32 cellular contexts compared by ENCODE assay signal in genomic region chr16:763386-763785, GRCh38. TPM values are rescaled to one million over a fixed set of nuclear protein-coding genes. Genes with fewer than 3 reads are reported as not detected.
"Had no signal": no experiment of that assay in that cellular context is flagged by ENCODE, and none has a peak within 500 bp of the region (broad histone marks: within the 10 kb centered on the region; RNA-seq: fewer than 3 reads in every experiment).

No MANE protein-coding gene starts in this region.

- H3K36me3 ChIP-seq: MG63, WERI-Rb-1 had no signal

- H3K4me3 ChIP-seq: MG63 had no signal

- H3K9me3 ChIP-seq: MG63 had no signal

- DNase-seq: activated CD4-positive, alpha-beta T cell treated with anti-CD3 and anti-CD28 coated beads, Interleukin-2, amount 10 ng/mL, durations not matched to agents 24 days and 14 days; activated CD4-positive, alpha-beta T cell treated with anti-CD3 and anti-CD28 coated beads, Interleukin-2, amount 50 U/mL, for 4 hours; activated CD8-positive, alpha-beta T cell treated with anti-CD3 and anti-CD28 coated beads for 36 hours; activated gamma-delta T cell; activated naive CD4-positive, alpha-beta T cell treated with Interleukin-2 at 50 U/mL for 16 hours; activated naive CD8-positive, alpha-beta T cell treated with anti-CD3 and anti-CD28 coated beads, Interleukin-2, amount 50 U/mL, for 24 hours; activated T-cell treated with anti-CD3 and anti-CD28 coated beads, Interleukin-2, amount 50 U/mL, for 1 hour; anterior cingulate cortex; caudate nucleus; cerebellar nuclear complex; Kasumi-1; KG1; MG63; NCI-H1048; NCI-H1105 treated with DMSO at 0.1 percent for 48 hours; NCI-H1436; NCI-H1694; NCI-H1930; NCI-H2081 treated with DMSO at 0.1 percent for 48 hours; NCI-H226; NCI-H446 treated with DMSO at 0.1 percent for 48 hours; NCI-H524; NCI-H69; NCI-H82; NK-92 treated with Interleukin-12 subunit alpha and Interleukin-12 subunit beta, amount 100 ng/mL, for 24 hours; Right ventricle myocardium superior; T1000; WERI-Rb-1 had no signal

- H3K27ac ChIP-seq: WERI-Rb-1 had no signal

- H3K27me3 ChIP-seq: MG63 had no signal

- ATAC-seq: activated CD8-positive, alpha-beta T cell treated with anti-CD3 and anti-CD28 coated beads for 36 hours; activated naive CD8-positive, alpha-beta T cell treated with anti-CD3 and anti-CD28 coated beads, Interleukin-2, amount 50 U/mL, for 24 hours had no signal

RNA-seq across cellular contexts. Expression of gene MSLN, which starts 2.9 kb away (rescaled TPM):
- total RNA-seq: activated CD4-positive, alpha-beta T cell treated with anti-CD3 and anti-CD28 coated beads, Interleukin-2, amount 10 ng/mL, durations not matched to agents 24 days and 14 days; activated CD8-positive, alpha-beta memory T cell treated with anti-CD3 and anti-CD28 coated beads for 36 hours; activated CD8-positive, alpha-beta T cell treated with anti-CD3 and anti-CD28 coated beads for 36 hours; activated T-helper 2 cell treated with anti-CD3 and anti-CD28 coated beads, Interferon-gamma antibody, Interleukin-2, Interleukin-4, amounts not matched to agents 10 μg/mL and 5 μg/mL and 100 μg/mL, durations not matched to agents 14 hours and 24 hours and 36 hours; RPMI7951; T-helper 1 cell treated with Interleukin-12 subunit alpha and Interleukin-12 subunit beta and Interleukin-4 antibody, amounts not matched to agents 30 ng/mL and 1 ng/mL, for 36 hours had no signal
